19 cellular contexts compared by ENCODE assay signal in genomic region chr16:23333962-23334361, GRCh38. TPM values are rescaled to one million over a fixed set of nuclear protein-coding genes. Genes with fewer than 3 reads are reported as not detected.
DNase-seq lines count a peak whose midpoint lies in the region; TF ChIP-seq lines count a peak whose summit lies in the region.
"Had no signal": no experiment of that assay in that cellular context is flagged by ENCODE, and none has a peak within 500 bp of the region (broad histone marks: within the 10 kb centered on the region; RNA-seq: fewer than 3 reads in every experiment).

No MANE protein-coding gene starts in this region.

- no peaks in the 10 kb centered on the region for H3K79me2 ChIP-seq in KMS-11 (ENCODE audit: insufficient read depth, low read depth)

- peaks cover 0 to 13% (median 10%) of the 10 kb centered on the region in 10 experiments; a peak in 12 of 20 replicates for H3K4me1 ChIP-seq in BLaER1 treated with 17β-estradiol and CSF1 and Interleukin-3, amounts not matched to agents 10 nM and 100 nM
- H3K4me1 ChIP-seq in KMS-11 (ENCODE audit: low read depth, poor library complexity, severe bottlenecking) (peaks cover 80% of the 10 kb centered on the region), ovary (ENCODE audit: insufficient read depth) (no peaks in the 10 kb centered on the region), SJCRH30 (no peaks in the 10 kb centered on the region)
- H3K4me1 ChIP-seq in effector memory CD4-positive, alpha-beta T cell (ENCODE audit: control insufficient read depth, insufficient read depth, low read length, poor library complexity, severe bottlenecking): no peaks in the 10 kb centered on the region

- H3K9me3 ChIP-seq in BLaER1 treated with 17β-estradiol and CSF1 and Interleukin-3, amounts not matched to agents 10 nM and 100 nM (replicated peaks in 1 of 11): peaks cover 0 to 5% (median 0%) of the 10 kb centered on the region in 11 experiments; a peak in 1 of 22 replicates
- H3K9me3 ChIP-seq in SK-N-MC (ENCODE audit: low read depth, low read length) (no peaks in the 10 kb centered on the region), ovary (peaks cover 0 to 5% of the 10 kb centered on the region in 2 donors), SJCRH30 (replicated peaks) (no peaks in the 10 kb centered on the region)
- H3K9me3 ChIP-seq in effector memory CD4-positive, alpha-beta T cell (ENCODE audit: control insufficient read depth, low read length): no peaks in the 10 kb centered on the region

- no peak for TF ChIP-seq POLR2A in ovary (IDR thresholded peaks at IDR 0.05)

- no peak overlapping the region for H3K9ac ChIP-seq in BLaER1 treated with 17β-estradiol and CSF1 and Interleukin-3, amounts not matched to agents 10 nM and 100 nM
- H3K9ac ChIP-seq in KMS-11 (peak overlapping the region; percentile 20; the same call in 1 of the 2 replicates), SK-N-MC (ENCODE audit: insufficient read length) (no peak overlapping the region)

- H3K4me3 ChIP-seq in BLaER1 treated with 17β-estradiol and CSF1 and Interleukin-3, amounts not matched to agents 10 nM and 100 nM: no peak overlapping the region
- H3K4me3 ChIP-seq in KMS-11 (IDR thresholded peaks at IDR 0.05; ENCODE audit: insufficient read depth, low read depth, low read length): no peak overlapping the region
- no peak overlapping the region for H3K4me3 ChIP-seq in SK-N-MC
- H3K4me3 ChIP-seq in epithelial cell of esophagus (ENCODE audit: low read length): no peak overlapping the region
- no peak overlapping the region for H3K4me3 ChIP-seq in ovary
- no peak overlapping the region for H3K4me3 ChIP-seq in effector memory CD4-positive, alpha-beta T cell (ENCODE audit: insufficient read depth, low read depth, low read length, poor library complexity, severe bottlenecking)
- no peak overlapping the region for H3K4me3 ChIP-seq in SJCRH30
- H3K4me3 ChIP-seq: A549 had no signal

- TF ChIP-seq CTCF in KMS-11 (conservative IDR thresholded peaks at IDR 0.05; ENCODE audit: low read depth, low read length) (no peak; the same call in 1 of the 2 replicates), epithelial cell of esophagus (IDR thresholded peaks at IDR 0.05; ENCODE audit: insufficient read depth, low read depth, low read length, missing control alignments) (no peak), ovary (IDR thresholded peaks at IDR 0.05) (no peak)

- H3K36me3 ChIP-seq in BLaER1 treated with 17β-estradiol and CSF1 and Interleukin-3, amounts not matched to agents 10 nM and 100 nM: no peaks in the 10 kb centered on the region
- H3K36me3 ChIP-seq in KMS-11 (ENCODE audit: insufficient read depth) (no peaks in the 10 kb centered on the region), SK-N-MC (ENCODE audit: insufficient read depth, low read length) (no peaks in the 10 kb centered on the region), ovary (no peaks in the 10 kb centered on the region), SJCRH30 (no peaks in the 10 kb centered on the region)
- H3K36me3 ChIP-seq in effector memory CD4-positive, alpha-beta T cell (ENCODE audit: control insufficient read depth, insufficient read depth, low read length): no peaks in the 10 kb centered on the region

- no peaks in the 10 kb centered on the region for H3K27me3 ChIP-seq in BLaER1 treated with 17β-estradiol and CSF1 and Interleukin-3, amounts not matched to agents 10 nM and 100 nM
- H3K27me3 ChIP-seq in KMS-11 (ENCODE audit: insufficient read depth, low read depth) (no peaks in the 10 kb centered on the region), ovary (no peaks in the 10 kb centered on the region), SJCRH30 (no peaks in the 10 kb centered on the region)
- no peaks in the 10 kb centered on the region for H3K27me3 ChIP-seq in effector memory CD4-positive, alpha-beta T cell (replicated peaks; ENCODE audit: control insufficient read depth, insufficient read depth, low read length, poor library complexity, severe bottlenecking)

- intact Hi-C loops in ovary (cut with DNase I): no loop called here

- 54 to 69% (median 59%) methylated on average over 9 of the region's 9 CpGs for WGBS in ovary, 3 donors

- peak overlapping the region; percentile 32; the same call in 1 of the 2 replicates for H2AFZ ChIP-seq in KMS-11 (ENCODE audit: low read depth)

- DNase-seq in SK-N-MC (ENCODE audit: low read depth, low spot score) (no peak), epithelial cell of esophagus (ENCODE audit: low read depth) (peak; percentile 26), 8988T (no peak), ovary (no peak), SJCRH30 (no peak)
- DNase-seq in effector memory CD4-positive, alpha-beta T cell: no peak
- DNase-seq: COR-L47, GOT3, KBM-7, NCI-H1048, NCI-H2081, NCI-H510A, NCI-H82, SHP77 treated with DMSO at 0.1 percent for 48 hours had no signal

- no peaks in the 10 kb centered on the region for H4K20me1 ChIP-seq in BLaER1 treated with 17β-estradiol and CSF1 and Interleukin-3, amounts not matched to agents 10 nM and 100 nM
- H4K20me1 ChIP-seq in KMS-11 (ENCODE audit: insufficient read depth): no peaks in the 10 kb centered on the region

- peak overlapping the region in 3 of 11 experiments; percentile 21 to 48 (median 22); a peak in 3 of 22 replicates for H3K27ac ChIP-seq in BLaER1 treated with 17β-estradiol and CSF1 and Interleukin-3, amounts not matched to agents 10 nM and 100 nM
- H3K27ac ChIP-seq in KMS-11: peak overlapping the region; percentile 89
- H3K27ac ChIP-seq in SK-N-MC: peak overlapping the region; percentile 83
- H3K27ac ChIP-seq in ovary: no peak overlapping the region
- no peak overlapping the region for H3K27ac ChIP-seq in effector memory CD4-positive, alpha-beta T cell (ENCODE audit: insufficient read depth, low read length, poor library complexity, severe bottlenecking)
- H3K27ac ChIP-seq in SJCRH30: no peak overlapping the region
- H3K27ac ChIP-seq: A549 had no signal

- H3K4me2 ChIP-seq in BLaER1 treated with 17β-estradiol and CSF1 and Interleukin-3, amounts not matched to agents 10 nM and 100 nM: peak overlapping the region in 6 of 11 experiments; percentile 19 to 46 (median 34); a peak in 6 of 22 replicates
- H3K4me2 ChIP-seq in KMS-11: peak overlapping the region; percentile 66
- H3K4me2 ChIP-seq: A549 had no signal

- TF ChIP-seq EP300 in ovary (IDR thresholded peaks at IDR 0.05): no peak

RNA-seq across cellular contexts. Expression of gene SCNN1B, which starts 31.9 kb away (rescaled TPM):
- total RNA-seq in ovary: 1 to 10 TPM in 4 of 7 donors, under 1 TPM in 2, not detected in 1; 0.13 to 1.8 (median 1.0) TPM
- polyA plus RNA-seq in ovary: 1 to 10 TPM in 1 of 2 donors, under 1 TPM in 1; 0.94 to 2.5 TPM
- not detected in 2 replicates for total RNA-seq in SJCRH30 (2014; rRNA removed; shearing (Covaris generic))
- total RNA-seq: M059J had no signal
- polyA plus RNA-seq: CD14-positive monocyte had no signal

Comparison
In these comparisons a context has a peak if more than half of its experiments do, and no peak if none do; other contexts are left out.
1. H3K27ac ChIP-seq: peak in KMS-11 (single experiment) and SK-N-MC (single experiment); none in ovary (0 of 2), effector memory CD4-positive, alpha-beta T cell (single experiment) and SJCRH30 (single experiment).